In genomic region chr17:44708401-44709263, GRCh38 we compare ENCODE assay signal across 1 cellular context.
A peak's percentile ranks its signal among the peaks of the same experiment; 100 is the strongest.
TF ChIP-seq lines count a peak whose summit lies in the region.

Gene DBF4B, plus strand, starts transcription at chr17:44708665. Its CDS starts 156 bp downstream, at chr17:44708821.

TF ChIP-seq in GM12878, 131 proteins besides CTCF, POLR2A, EP300 and RAD21 (continues in another document):
- TF ChIP-seq MYB (IDR thresholded peaks at IDR 0.05; ENCODE audit: borderline replicate concordance, low read depth, low read length) (no peak; the same call in 1 of the 2 replicates), YY1 (IDR thresholded peaks at IDR 0.05; ENCODE audit: low read depth, low read length) (peak; percentile 62; the same call in 1 of the 2 replicates), NR2F1 (conservative IDR thresholded peaks at IDR 0.05) (0 out of 2 replicates have a peak, but pooled peaks have one; percentile 15), SP1 (IDR thresholded peaks at IDR 0.05; ENCODE audit: low read depth, low read length) (peak; percentile 66), WRNIP1 (IDR thresholded peaks at IDR 0.05; ENCODE audit: borderline replicate concordance, low read depth, low read length) (0 out of 2 replicates have a peak, but pooled peaks have one; percentile 95), NKRF (conservative IDR thresholded peaks at IDR 0.05) (peak; percentile 99), ZBTB40 (IDR thresholded peaks at IDR 0.05; ENCODE audit: borderline replicate concordance) (peak; percentile 71; the same call in 1 of the 2 replicates), MAX (IDR thresholded peaks at IDR 0.05; ENCODE audit: low read depth, low read length) (no peak; the same call in 1 of the 2 replicates), CBFB (IDR thresholded peaks at IDR 0.05; ENCODE audit: low read depth) (peak; percentile 91), E4F1 (IDR thresholded peaks at IDR 0.05; ENCODE audit: borderline replicate concordance, partially characterized antibody) (peak; percentile 37), BHLHE40 (IDR thresholded peaks at IDR 0.05; ENCODE audit: borderline replicate concordance in 1 of 2, low read depth in 2 of 2, low read length in 1 of 2) (0 out of 4 replicates have a peak, but pooled peaks of 1 of the 2 experiments have one; percentile 17), SKIL (IDR thresholded peaks at IDR 0.05; ENCODE audit: low read depth, poor library complexity, severe bottlenecking) (peak; percentile 76), E2F8 (IDR thresholded peaks at IDR 0.05; ENCODE audit: low read depth, partially characterized antibody) (peak; percentile 63), IKZF1 (conservative IDR thresholded peaks at IDR 0.05) (peak; percentile 82), CREB1 (IDR thresholded peaks at IDR 0.05; ENCODE audit: low read depth) (peak; percentile 84), NFIC (IDR thresholded peaks at IDR 0.05; ENCODE audit: low read depth, low read length) (peak; percentile 39; the same call in 1 of the 2 replicates), NBN (IDR thresholded peaks at IDR 0.05) (peak; percentile 92), POU2F2 (IDR thresholded peaks at IDR 0.05; ENCODE audit: borderline replicate concordance, low read depth, low read length) (peak; percentile 74; the same call in 2 of the 3 replicates), POLR2AphosphoS5 (IDR thresholded peaks at IDR 0.05; ENCODE audit: low read length) (peak; percentile 81), HDGF (IDR thresholded peaks at IDR 0.05) (peak; percentile 72; the same call in 1 of the 2 replicates), GATAD2B (conservative IDR thresholded peaks at IDR 0.05; ENCODE audit: low read depth) (peak; percentile 42; the same call in 1 of the 2 replicates), RELA (IDR thresholded peaks at IDR 0.05; ENCODE audit: borderline replicate concordance, partially characterized antibody) (peak; percentile 59), CBX3 (IDR thresholded peaks at IDR 0.05; ENCODE audit: borderline replicate concordance, low read depth) (no peak), GABPA (IDR thresholded peaks at IDR 0.05; ENCODE audit: low read depth) (peak; percentile 63), CBX5 (IDR thresholded peaks at IDR 0.05; ENCODE audit: low read depth) (0 out of 2 replicates have a peak, but pooled peaks have one; percentile 58), TAF1 (IDR thresholded peaks at IDR 0.05; ENCODE audit: borderline replicate concordance, low read depth, low read length) (peak; percentile 67; the same call in 1 of the 2 replicates), EGR1 (IDR thresholded peaks at IDR 0.05; ENCODE audit: borderline replicate concordance in 1 of 2, low read depth in 2 of 2, low read length in 2 of 2) (peak in 1 of 2 experiments; percentile 91; a peak in 2 of 3 replicates), SMAD5 (IDR thresholded peaks at IDR 0.05; ENCODE audit: low read depth) (peak; percentile 65; the same call in 1 of the 2 replicates), RFX5 (IDR thresholded peaks at IDR 0.05; ENCODE audit: low read depth, low read length) (no peak), USF1 (IDR thresholded peaks at IDR 0.05; ENCODE audit: borderline replicate concordance, extremely low read length, insufficient read depth, low read depth, low read length) (no peak), SUZ12 (IDR thresholded peaks at IDR 0.05; ENCODE audit: unreplicated experiment) (no peak), STAT3 (IDR thresholded peaks at IDR 0.05; ENCODE audit: low read depth, low read length) (0 out of 2 replicates have a peak, but pooled peaks have one; percentile 72), ZNF274 (IDR thresholded peaks at IDR 0.05; ENCODE audit: insufficient read depth, insufficient read length) (no peak), POLR2AphosphoS2 (IDR thresholded peaks at IDR 0.05; ENCODE audit: low read depth, low read length) (0 out of 2 replicates have a peak, but pooled peaks have one; percentile 47), STAT1 (conservative IDR thresholded peaks at IDR 0.05) (no peak), YBX1 (IDR thresholded peaks at IDR 0.05) (no peak), FOXK2 (IDR thresholded peaks at IDR 0.05) (peak; percentile 23; the same call in 1 of the 2 replicates), IRF4 (IDR thresholded peaks at IDR 0.05; ENCODE audit: low read depth, low read length) (0 out of 2 replicates have a peak, but pooled peaks have one; percentile 4), E2F4 (IDR thresholded peaks at IDR 0.05; ENCODE audit: low read depth, low read length) (peak; percentile 96), ZNF207 (IDR thresholded peaks at IDR 0.05; ENCODE audit: borderline replicate concordance) (peak; percentile 92), IKZF2 (IDR thresholded peaks at IDR 0.05) (peak; percentile 21 to 60; a peak in 1 of 4 replicates), CREM (IDR thresholded peaks at IDR 0.05; ENCODE audit: low read depth) (peak; percentile 51; the same call in 1 of the 2 replicates), MLLT1 (IDR thresholded peaks at IDR 0.05) (peak; percentile 78)
